ENCODE assay signal across 8 cellular contexts in the genomic region with DNA sequence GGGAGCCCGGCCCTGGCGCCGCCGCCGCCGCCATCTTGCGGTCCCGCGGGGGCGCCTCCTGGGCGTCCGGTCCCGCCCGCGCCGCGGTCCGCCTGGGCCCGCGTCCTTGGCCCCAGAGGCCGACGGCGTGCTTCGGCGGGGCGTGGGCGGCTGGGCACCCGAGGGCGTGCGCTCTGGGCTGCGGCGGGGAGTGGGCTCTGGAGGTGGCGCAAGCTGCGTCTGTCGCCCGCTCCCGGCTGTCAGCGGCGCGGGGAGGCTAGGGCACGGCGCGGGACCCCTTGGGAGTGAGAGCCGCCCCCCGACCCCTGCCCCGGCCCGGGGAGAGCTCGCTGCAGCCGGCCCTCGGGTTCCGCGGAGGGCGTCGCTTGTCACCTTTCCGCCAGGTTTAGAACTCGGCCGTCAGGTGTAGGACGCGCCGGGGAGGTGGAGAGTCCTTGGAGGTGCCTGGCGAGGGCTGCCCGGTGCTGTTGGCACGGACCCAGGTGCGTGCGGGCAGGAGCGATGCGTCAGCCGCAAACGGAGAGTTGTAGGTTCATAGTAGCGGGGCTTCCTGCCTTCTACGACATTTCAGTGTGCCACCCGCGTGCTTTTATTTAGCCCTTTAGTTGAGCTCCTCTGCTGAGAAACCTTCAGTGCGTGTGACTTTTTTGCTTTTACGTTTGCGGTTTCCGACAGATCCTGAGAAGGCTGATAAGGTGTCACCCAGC. TPM values are rescaled to one million over a fixed set of nuclear protein-coding genes. Genes with fewer than 3 reads are reported as not detected.
DNase-seq lines count a peak whose midpoint lies in the region; ATAC-seq and TF ChIP-seq lines count a peak whose summit lies in the region.

No MANE protein-coding gene starts in this region.

- peak overlapping the region; percentile 98 for H3K4me2 ChIP-seq in neural cell (ENCODE audit: low read length)

- H3F3A ChIP-seq in neural cell (ENCODE audit: insufficient read depth, low read length, poor library complexity, severe bottlenecking) = no peaks in the 10 kb centered on the region

- TF ChIP-seq CTCF in BE2C (IDR thresholded peaks at IDR 0.05; ENCODE audit: low read depth, low read length) (no peak), fibroblast of mammary gland (conservative IDR thresholded peaks at IDR 0.05; ENCODE audit: control insufficient read depth, insufficient read depth, low read depth, low read length) (no peak), neural cell (IDR thresholded peaks at IDR 0.05; ENCODE audit: poor library complexity, severe bottlenecking) (peak; percentile 8), stomach (IDR thresholded peaks at IDR 0.05) (no peak)

- H3K4me1 ChIP-seq in BE2C (no peaks in the 10 kb centered on the region; the same call in 1 of the 2 replicates), stomach (peaks cover 39 to 52% (median 44%) of the 10 kb centered on the region in 4 donors)

- H3K4me3 ChIP-seq in BE2C (ENCODE audit: low read depth, low read length) (peak overlapping the region; percentile 69), fibroblast of mammary gland (ENCODE audit: control insufficient read depth, low read depth, low read length) (peak overlapping the region; percentile 72), neural cell (ENCODE audit: low read length) (peak overlapping the region; percentile 91), stomach (peak overlapping the region; percentile 90 to 96 (median 94))

- H3K36me3 ChIP-seq in BE2C = no peaks in the 10 kb centered on the region
- no peaks in the 10 kb centered on the region for H3K36me3 ChIP-seq in neural cell (ENCODE audit: insufficient read depth, low read length)
- no peaks in the 10 kb centered on the region for H3K36me3 ChIP-seq in stomach

- H3K9me2 ChIP-seq in neural cell (ENCODE audit: insufficient read depth, low read length) = no peaks in the 10 kb centered on the region

- H3K9me3 ChIP-seq in BE2C (no peaks in the 10 kb centered on the region), neural cell (ENCODE audit: low read length) (no peaks in the 10 kb centered on the region), stomach (no peaks in the 10 kb centered on the region)

- H3K79me2 ChIP-seq in neural cell (replicated peaks; ENCODE audit: insufficient read depth, low read length) = peaks cover 50% of the 10 kb centered on the region

- peak; percentile 54 for DNase-seq in BE2C
- DNase-seq in GM19238 (ENCODE audit: insufficient read length, low spot score) = peak; percentile 52
- DNase-seq in activated T-cell treated with anti-CD3 and anti-CD28 coated beads, Interleukin-2, amount 50 U/mL, for 72 hours = peak; percentile 86 to 90
- DNase-seq in fibroblast of mammary gland (ENCODE audit: low read depth) = peak; percentile 77
- peak; percentile 88 for DNase-seq in stomach

- H4K20me1 ChIP-seq in neural cell (ENCODE audit: insufficient read depth) = peaks cover 32% of the 10 kb centered on the region

- H3K4me1 Mint-ChIP-seq in activated T-cell treated with anti-CD3 and anti-CD28 coated beads, Interleukin-2, amount 50 U/mL, for 72 hours (ENCODE audit: low read depth) = peaks cover 26% of the 10 kb centered on the region

- TF ChIP-seq EP300 in neural cell (conservative IDR thresholded peaks at IDR 0.05; ENCODE audit: poor library complexity, severe bottlenecking) = no peak
- no peak for TF ChIP-seq EP300 in stomach (IDR thresholded peaks at IDR 0.05)

- peaks cover 4% of the 10 kb centered on the region in 2 donors for H3K36me3 Mint-ChIP-seq in activated T-cell treated with anti-CD3 and anti-CD28 coated beads, Interleukin-2, amount 50 U/mL, for 72 hours (ENCODE audit: insufficient read depth in 2 of 2)

- H3K9ac ChIP-seq in neural cell (ENCODE audit: low read length) = peak overlapping the region; percentile 97

- peaks cover 2% of the 10 kb centered on the region for H3K27me3 Mint-ChIP-seq in activated T-cell treated with anti-CD3 and anti-CD28 coated beads, Interleukin-2, amount 50 U/mL, for 72 hours (ENCODE audit: low read depth)

- ATAC-seq in HG03457 (IDR thresholded peaks at IDR 0.05; ENCODE audit: unreplicated experiment) = peak; percentile 15
- ATAC-seq in activated T-cell treated with anti-CD3 and anti-CD28 coated beads, Interleukin-2, amount 50 U/mL, for 72 hours (replicated peaks in 1 of 2) = peak; percentile 42 to 46

- H3K27ac ChIP-seq in neural cell (ENCODE audit: low read length) (peak overlapping the region; percentile 69), stomach (peak overlapping the region; percentile 99 to 100 (median 100))

- TF ChIP-seq RAD21 in neural cell (conservative IDR thresholded peaks at IDR 0.05) = peak; percentile 41

- H3K27ac Mint-ChIP-seq in activated T-cell treated with anti-CD3 and anti-CD28 coated beads, Interleukin-2, amount 50 U/mL, for 72 hours = peak overlapping the region; percentile 98

- H2AFZ ChIP-seq in neural cell (ENCODE audit: low read depth, low read length) = no peak overlapping the region

- 0 to 1% (median 1%) methylated on average over 15 to 76 of the region's 77 CpGs for WGBS in stomach, 5 donors

- H3K9me3 Mint-ChIP-seq in activated T-cell treated with anti-CD3 and anti-CD28 coated beads, Interleukin-2, amount 50 U/mL, for 72 hours = no peaks in the 10 kb centered on the region

- intact Hi-C loops in stomach (cut with DNase I; ENCODE audit: low total_unique reads) = no loop called here

- TF ChIP-seq POLR2A in stomach (IDR thresholded peaks at IDR 0.05) = peak in 1 of 4 donors; percentile 45

- H3K27me3 ChIP-seq in BE2C = no peaks in the 10 kb centered on the region
- H3K27me3 ChIP-seq in neural cell (ENCODE audit: insufficient read depth, low read depth, low read length) = no peaks in the 10 kb centered on the region
- H3K27me3 ChIP-seq in stomach = no peaks in the 10 kb centered on the region

- H3K4me3 Mint-ChIP-seq in activated T-cell treated with anti-CD3 and anti-CD28 coated beads, Interleukin-2, amount 50 U/mL, for 72 hours = peak overlapping the region; percentile 90 to 97

TF ChIP-seq in PFSK-1, 5 proteins besides CTCF, POLR2A, EP300 and RAD21:
- TF ChIP-seq SIN3A (IDR thresholded peaks at IDR 0.05; ENCODE audit: borderline replicate concordance, insufficient read depth, low read length) = peak; percentile 83; the same call in 1 of the 2 replicates
- TF ChIP-seq FOXP2 (optimal IDR thresholded peaks at IDR 0.05; ENCODE audit: borderline replicate concordance, extremely low read depth, extremely low read length, insufficient read depth) = peak; percentile 41
- no peak for TF ChIP-seq TAF1 (IDR thresholded peaks at IDR 0.05; ENCODE audit: borderline replicate concordance, insufficient read depth, low read length)
TF ChIP-seq in PFSK-1: peak in this region for 2.

TF ChIP-seq in neural cell, 6 proteins besides CTCF, POLR2A, EP300 and RAD21:
- peak; percentile 57 for TF ChIP-seq SMC3 (conservative IDR thresholded peaks at IDR 0.05; ENCODE audit: poor library complexity)
- TF ChIP-seq EZH2 (IDR thresholded peaks at IDR 0.05; ENCODE audit: borderline replicate concordance, insufficient read depth, low read length, poor library complexity, severe bottlenecking) = no peak
- TF ChIP-seq MXI1 (conservative IDR thresholded peaks at IDR 0.05; ENCODE audit: poor library complexity, severe bottlenecking) = peak; percentile 74
TF ChIP-seq in neural cell: peak in this region for 2.

RNA-seq across cellular contexts. Expression of a gene that starts 0.9 kb away (rescaled TPM):
- polyA plus RNA-seq in BE2C (2012; ENCODE audit: insufficient read depth, insufficient read length, low read depth) = 103 TPM
- polyA plus RNA-seq in PFSK-1 (2012; ENCODE audit: insufficient read length, low read depth) = 245 TPM
- 100 to 1,000 TPM; 197 to 209 TPM for total RNA-seq in activated T-cell treated with anti-CD3 and anti-CD28 coated beads, Interleukin-2, amount 50 U/mL, for 72 hours
- polyA plus RNA-seq in neural cell = 236 and 317 TPM in 2 replicates
- polyA minus RNA-seq in neural cell = 284 and 388 TPM in 2 replicates
- total RNA-seq in stomach = 100 to 1,000 TPM; 118 to 822 (median 195) TPM
- polyA plus RNA-seq in stomach = 100 to 1,000 TPM; 113 to 184 (median 135) TPM

RNA-seq across cellular contexts. Expression of a gene that starts 29.0 kb away (rescaled TPM):
- not detected for polyA plus RNA-seq in BE2C (2012; ENCODE audit: insufficient read depth, insufficient read length, low read depth)
- polyA plus RNA-seq in PFSK-1 (2012; ENCODE audit: insufficient read length, low read depth) = not detected
- total RNA-seq in activated T-cell treated with anti-CD3 and anti-CD28 coated beads, Interleukin-2, amount 50 U/mL, for 72 hours = not detected
- 0.41 TPM in 1 of 2 replicates, not detected in the other for polyA plus RNA-seq in neural cell
- not detected in 2 replicates for polyA minus RNA-seq in neural cell
- total RNA-seq in stomach = under 1 TPM in 1 of 5 donors, not detected in 4; 0.18 TPM
- polyA plus RNA-seq in stomach = not detected

Comparison
In these comparisons a context has a peak if more than half of its experiments do, and no peak if none do; other contexts are left out.
1. Peak in every context shown above with its lines: DNase-seq, ATAC-seq, H3K4me3 ChIP-seq and H3K27ac ChIP-seq.